Comparison of ENCODE assay signal across 16 cellular contexts in genomic region chr2:230657462-230657861, GRCh38. TPM values are rescaled to one million over a fixed set of nuclear protein-coding genes. Genes with fewer than 3 reads are reported as not detected.
DNase-seq lines count a peak whose midpoint lies in the region; ATAC-seq, FAIRE-seq and TF ChIP-seq lines count a peak whose summit lies in the region.
"Had no signal": no experiment of that assay in that cellular context is flagged by ENCODE, and none has a peak within 500 bp of the region (broad histone marks: within the 10 kb centered on the region; RNA-seq: fewer than 3 reads in every experiment).

No MANE protein-coding gene starts in this region.

- peak overlapping the region; percentile 83 for H3K27ac Mint-ChIP-seq in activated CD4-positive, alpha-beta T cell treated with anti-CD3 and anti-CD28 coated beads for 36 hours
- H3K27ac Mint-ChIP-seq in activated CD8-positive, alpha-beta T cell treated with anti-CD3 and anti-CD28 coated beads, Interleukin-2, amount 10 ng/mL, durations not matched to agents 7 days and 5 days: peak overlapping the region; percentile 99

- no peak overlapping the region for H2AK5ac ChIP-seq in mesenchymal stem cell (ENCODE audit: low read length, severe bottlenecking)

- H2BK12ac ChIP-seq in mesenchymal stem cell (ENCODE audit: low read length in 2 of 2): no peak overlapping the region

- H3K4me3 ChIP-seq in mesenchymal stem cell (ENCODE audit: insufficient read depth in 1 of 2, low read depth in 1 of 2, low read length in 2 of 2): no peak overlapping the region
- no peak overlapping the region for H3K4me3 ChIP-seq in aorta (ENCODE audit: low read length in 2 of 2)
- H3K4me3 ChIP-seq: SJSA1, stomach, upper lobe of right lung had no signal

- no peaks in the 10 kb centered on the region for H3K36me3 ChIP-seq in mesenchymal stem cell (ENCODE audit: control insufficient read depth in 1 of 2, insufficient read depth in 2 of 2, low read depth in 1 of 2, low read length in 2 of 2)
- H3K36me3 ChIP-seq in aorta (ENCODE audit: control insufficient read depth in 1 of 2, insufficient read depth in 2 of 2, low read length in 1 of 2): no peaks in the 10 kb centered on the region
- H3K36me3 ChIP-seq: SJSA1, stomach, upper lobe of right lung had no signal

- no peak for ATAC-seq in activated CD4-positive, alpha-beta T cell treated with anti-CD3 and anti-CD28 coated beads for 36 hours
- ATAC-seq in activated CD8-positive, alpha-beta T cell treated with anti-CD3 and anti-CD28 coated beads, Interleukin-2, amount 10 ng/mL, durations not matched to agents 7 days and 5 days: no peak
- no peak for ATAC-seq in aorta (ENCODE audit: low FRiP score)
- ATAC-seq: upper lobe of right lung had no signal

- no peak overlapping the region for H3K4me2 ChIP-seq in mesenchymal stem cell (ENCODE audit: low read length, poor library complexity, severe bottlenecking)

- peak; percentile 92 for FAIRE-seq in GM12892 (lab: Jason Lieb, UNC)

- WGBS in mesenchymal stem cell: 95% methylated on average over 12 of the region's 12 CpGs
- WGBS in aorta, 2 donors: 94 to 96% methylated on average over 12 of the region's 12 CpGs

- H3K23ac ChIP-seq in mesenchymal stem cell (ENCODE audit: low read length in 2 of 2): no peak overlapping the region

- peak; percentile 64 for TF ChIP-seq POLR2A in GM12892 (IDR thresholded peaks at IDR 0.05; ENCODE audit: low read depth, low read length)

- no peak overlapping the region for H3K9ac ChIP-seq in mesenchymal stem cell (ENCODE audit: low read length)

- peaks cover 0 to 3% of the 10 kb centered on the region in 2 experiments for H3K27me3 ChIP-seq in mesenchymal stem cell (ENCODE audit: control insufficient read depth in 1 of 2, insufficient read depth in 1 of 2, low read length in 2 of 2)
- H3K27me3 ChIP-seq in aorta (ENCODE audit: control insufficient read depth in 1 of 2, insufficient read depth in 2 of 2, low read length in 1 of 2): no peaks in the 10 kb centered on the region
- H3K27me3 ChIP-seq: SJSA1, stomach, upper lobe of right lung had no signal

- H3K4me3 Mint-ChIP-seq in activated CD4-positive, alpha-beta T cell treated with anti-CD3 and anti-CD28 coated beads for 36 hours: peak overlapping the region; percentile 73
- peak overlapping the region; percentile 86 for H3K4me3 Mint-ChIP-seq in activated CD8-positive, alpha-beta T cell treated with anti-CD3 and anti-CD28 coated beads, Interleukin-2, amount 10 ng/mL, durations not matched to agents 7 days and 5 days

- CTCF ChIA-PET in activated CD4-positive, alpha-beta T cell treated with anti-CD3 and anti-CD28 coated beads for 36 hours (lab: Charles Lee): interaction anchor here (0.8 to 1.2 kb wide), 5 partner anchors 9 to 141 kb away, joined by 3 to 4 read pairs (median 3); no protein-coding TSS in a partner anchor
- CTCF ChIA-PET in activated CD8-positive, alpha-beta T cell treated with anti-CD3 and anti-CD28 coated beads, Interleukin-2, amount 10 ng/mL, durations not matched to agents 7 days and 5 days (lab: Charles Lee): interaction anchor here (1.0 to 4.8 kb wide), 5 partner anchors 9 to 141 kb away, joined by 5 to 32 read pairs (median 17); no protein-coding TSS in a partner anchor

- POLR2A ChIA-PET in activated CD4-positive, alpha-beta T cell treated with anti-CD3 and anti-CD28 coated beads for 36 hours (lab: Charles Lee): interaction anchor here (0.6 to 1.4 kb wide), 2 partner anchors 11 to 67 kb away, joined by 6 to 9 read pairs; no protein-coding TSS in a partner anchor
- POLR2A ChIA-PET in activated CD8-positive, alpha-beta T cell treated with anti-CD3 and anti-CD28 coated beads, Interleukin-2, amount 10 ng/mL, durations not matched to agents 7 days and 5 days (lab: Charles Lee): interaction anchor here (0.7 to 6.8 kb wide), 7 partner anchors 8 to 124 kb away, joined by 3 to 108 read pairs (median 8); partner anchors contain the start of gene CAB39

- no peak overlapping the region for H2BK15ac ChIP-seq in mesenchymal stem cell (ENCODE audit: low read depth, poor library complexity, severe bottlenecking)

- peak; percentile 16 for DNase-seq in activated CD4-positive, alpha-beta T cell treated with anti-CD3 and anti-CD28 coated beads for 36 hours
- no peak for DNase-seq in activated CD4-positive, alpha-beta T cell treated with anti-CD3 and anti-CD28 coated beads for 48 hours
- no peak for DNase-seq in GM12892 (ENCODE audit: insufficient read length)
- no peak for DNase-seq in activated CD8-positive, alpha-beta T cell treated with anti-CD3 and anti-CD28 coated beads, Interleukin-2, amount 10 ng/mL, durations not matched to agents 7 days and 5 days
- DNase-seq in mesenchymal stem cell: no peak
- DNase-seq in stimulated activated CD4-positive, alpha-beta T cell treated with anti-CD3 and anti-CD28 coated beads, Interleukin-15, amount 100 ng/mL, for 24 hours: no peak
- DNase-seq in OCI-M2 (lab: John Stamatoyannopoulos, UW; ENCODE audit: unreplicated experiment): no peak
- no peak for DNase-seq in aorta
- DNase-seq: 8988T, kidney glomerular epithelial cell, NCI-H2081, NCI-H510A, stomach, T1000, upper lobe of right lung had no signal

- H2BK120ac ChIP-seq in mesenchymal stem cell (ENCODE audit: low read depth, low read length): no peak overlapping the region

- no peak overlapping the region for H4K8ac ChIP-seq in mesenchymal stem cell (ENCODE audit: low read length)

- no peaks in the 10 kb centered on the region for H3K79me1 ChIP-seq in mesenchymal stem cell (replicated peaks; ENCODE audit: low read length, poor library complexity, severe bottlenecking)

- no peaks in the 10 kb centered on the region for H3K27me3 Mint-ChIP-seq in activated CD4-positive, alpha-beta T cell treated with anti-CD3 and anti-CD28 coated beads for 36 hours
- H3K27me3 Mint-ChIP-seq in activated CD8-positive, alpha-beta T cell treated with anti-CD3 and anti-CD28 coated beads, Interleukin-2, amount 10 ng/mL, durations not matched to agents 7 days and 5 days (ENCODE audit: low read depth): no peaks in the 10 kb centered on the region

- peaks cover 6% of the 10 kb centered on the region for H3K4me1 ChIP-seq in mesenchymal stem cell (ENCODE audit: control insufficient read depth, insufficient read depth, low read depth, low read length)
- no peaks in the 10 kb centered on the region for H3K4me1 ChIP-seq in aorta (ENCODE audit: control insufficient read depth in 1 of 2, insufficient read depth in 2 of 2, low read length in 2 of 2)
- H3K4me1 ChIP-seq: SJSA1 had no signal

- no peak overlapping the region for H3K14ac ChIP-seq in mesenchymal stem cell (ENCODE audit: low read length in 2 of 2)

- H3K9me3 ChIP-seq in mesenchymal stem cell (ENCODE audit: control insufficient read depth, low read length) (no peaks in the 10 kb centered on the region), aorta (ENCODE audit: control insufficient read depth, low read length) (no peaks in the 10 kb centered on the region)
- H3K9me3 ChIP-seq: SJSA1, stomach, upper lobe of right lung had no signal

- H4K91ac ChIP-seq in mesenchymal stem cell (ENCODE audit: low read length): peak overlapping the region; percentile 76

- intact Hi-C loops in activated CD4-positive, alpha-beta T cell treated with anti-CD3 and anti-CD28 coated beads for 36 hours (cut with DNase I, micrococcal nuclease): loop anchor here in 1 of 2 experiments (5.0 kb wide), 1 partner anchor 265 kb away; no protein-coding TSS in a partner anchor
- intact Hi-C loops in aorta (cut with DNase I): no loop called here

- no peak overlapping the region for H3K4ac ChIP-seq in mesenchymal stem cell (ENCODE audit: low read depth in 1 of 2, low read length in 2 of 2)

- peaks cover 2% of the 10 kb centered on the region for H3K9me3 Mint-ChIP-seq in activated CD4-positive, alpha-beta T cell treated with anti-CD3 and anti-CD28 coated beads for 36 hours (ENCODE audit: low read depth)
- no peaks in the 10 kb centered on the region for H3K9me3 Mint-ChIP-seq in activated CD8-positive, alpha-beta T cell treated with anti-CD3 and anti-CD28 coated beads, Interleukin-2, amount 10 ng/mL, durations not matched to agents 7 days and 5 days (ENCODE audit: insufficient read depth)

- peaks cover 2% of the 10 kb centered on the region for H3K36me3 Mint-ChIP-seq in activated CD4-positive, alpha-beta T cell treated with anti-CD3 and anti-CD28 coated beads for 36 hours (ENCODE audit: low read depth)
- H3K36me3 Mint-ChIP-seq in activated CD8-positive, alpha-beta T cell treated with anti-CD3 and anti-CD28 coated beads, Interleukin-2, amount 10 ng/mL, durations not matched to agents 7 days and 5 days (ENCODE audit: low read depth): peaks cover 45% of the 10 kb centered on the region

- no peak overlapping the region for H2BK5ac ChIP-seq in mesenchymal stem cell (ENCODE audit: low read depth, low read length, poor library complexity, severe bottlenecking)

- H3K18ac ChIP-seq in mesenchymal stem cell (ENCODE audit: low read depth in 1 of 2, low read length in 2 of 2): no peak overlapping the region

- H3K4me1 Mint-ChIP-seq in activated CD4-positive, alpha-beta T cell treated with anti-CD3 and anti-CD28 coated beads for 36 hours: peaks cover 80% of the 10 kb centered on the region
- peaks cover 95% of the 10 kb centered on the region for H3K4me1 Mint-ChIP-seq in activated CD8-positive, alpha-beta T cell treated with anti-CD3 and anti-CD28 coated beads, Interleukin-2, amount 10 ng/mL, durations not matched to agents 7 days and 5 days (ENCODE audit: low read depth)

- H3K27ac ChIP-seq in mesenchymal stem cell (ENCODE audit: low read length, poor library complexity, severe bottlenecking) (no peak overlapping the region), aorta (ENCODE audit: low read depth in 1 of 2, low read length in 2 of 2) (no peak overlapping the region)
- H3K27ac ChIP-seq: SJSA1, stomach, upper lobe of right lung had no signal

- H2AFZ ChIP-seq in mesenchymal stem cell (ENCODE audit: low read depth, low read length): no peak overlapping the region

RNA-seq across cellular contexts. Expression of gene CAB39, which starts 55.2 kb away (rescaled TPM):
- 100 to 1,000 TPM; 122 to 148 TPM for total RNA-seq in activated CD4-positive, alpha-beta T cell treated with anti-CD3 and anti-CD28 coated beads for 36 hours
- 68.8 TPM for polyA plus RNA-seq in GM12892 (2012; ENCODE audit: missing spikeins)
- 100 to 1,000 TPM; 175 to 178 TPM for total RNA-seq in activated CD8-positive, alpha-beta T cell treated with anti-CD3 and anti-CD28 coated beads, Interleukin-2, amount 10 ng/mL, durations not matched to agents 7 days and 5 days
- polyA plus RNA-seq in mesenchymal stem cell (2013, experiment 1 of 2): 33.1 TPM
- polyA plus RNA-seq in mesenchymal stem cell (2013, experiment 2 of 2): 34.4 TPM
- total RNA-seq in aorta: 10 to 100 TPM; 80.4 to 81.1 TPM
- 10 to 100 TPM; 27.3 to 57.8 TPM for polyA plus RNA-seq in aorta
